ENCODE assay signal across 14 cellular contexts in genomic region chr4:166662266-166662843, GRCh38.
DNase-seq lines count a peak whose midpoint lies in the region; ATAC-seq and TF ChIP-seq lines count a peak whose summit lies in the region.
"Had no signal": no experiment of that assay in that cellular context is flagged by ENCODE, and none has a peak within 500 bp of the region (broad histone marks: within the 10 kb centered on the region; RNA-seq: fewer than 3 reads in every experiment).

No MANE protein-coding gene starts in this region.

- no peaks in the 10 kb centered on the region for H3K36me3 ChIP-seq in osteoblast (ENCODE audit: insufficient read depth, low read length)
- H3K36me3 ChIP-seq: right lobe of liver had no signal

- H3K4me1 ChIP-seq in osteoblast (ENCODE audit: insufficient read depth, low read length), result no peaks in the 10 kb centered on the region
- H3K4me1 ChIP-seq: right lobe of liver had no signal

- peak; percentile 0 for DNase-seq in osteoblast (ENCODE audit: insufficient read length, low spot score, missing footprints)
- DNase-seq in epidermal melanocyte (ENCODE audit: insufficient read length, low spot score), result no peak
- DNase-seq in CD1c-positive myeloid dendritic cell (ENCODE audit: extremely low spot score), result no peak
- DNase-seq in NCI-H446 treated with DMSO at 0.1 percent for 48 hours (lab: John Stamatoyannopoulos, UW), result no peak
- DNase-seq: activated B cell treated with CpG ODN at 0.5 μM for 24 hours; activated naive CD4-positive, alpha-beta T cell treated with anti-CD3 and anti-CD28 coated beads for 36 hours; cortex of kidney; DMS79 treated with DMSO at 0.1 percent for 48 hours; NCI-H1105; right lobe of liver had no signal

- H3K79me2 ChIP-seq in osteoblast (ENCODE audit: insufficient read depth, low read length), result no peaks in the 10 kb centered on the region

- no peak overlapping the region for H2AFZ ChIP-seq in osteoblast (ENCODE audit: low read length)

- H3K4me3 ChIP-seq in osteoblast (ENCODE audit: insufficient read depth, low read length), result no peak overlapping the region
- H3K4me3 ChIP-seq: right lobe of liver had no signal

- no peak overlapping the region for H3K27ac ChIP-seq in osteoblast (ENCODE audit: low read depth, low read length)
- H3K27ac ChIP-seq: HL-60, right lobe of liver had no signal

- ATAC-seq in GM19324 (IDR thresholded peaks at IDR 0.05; ENCODE audit: low FRiP score, unreplicated experiment), result peak; percentile 79
- peak; percentile 98 for ATAC-seq in HG02610 (IDR thresholded peaks at IDR 0.05; ENCODE audit: unreplicated experiment)
- ATAC-seq in HG03432 (IDR thresholded peaks at IDR 0.05; ENCODE audit: unreplicated experiment), result peak; percentile 97
- ATAC-seq: right lobe of liver had no signal

- H4K20me1 ChIP-seq in osteoblast (ENCODE audit: insufficient read depth, low read length), result no peaks in the 10 kb centered on the region

- no peak for TF ChIP-seq CTCF in osteoblast (IDR thresholded peaks at IDR 0.05; ENCODE audit: extremely low read depth, low read depth, low read length)

- no peaks in the 10 kb centered on the region for H3K27me3 ChIP-seq in osteoblast (ENCODE audit: insufficient read depth, low read length)
- H3K27me3 ChIP-seq: right lobe of liver had no signal

- no peaks in the 10 kb centered on the region for H3K9me3 ChIP-seq in osteoblast (ENCODE audit: low read depth, low read length)
- H3K9me3 ChIP-seq: right lobe of liver had no signal

- H3K4me2 ChIP-seq in osteoblast (ENCODE audit: insufficient read depth, low read length), result no peak overlapping the region
